21 cellular contexts compared by ENCODE assay signal in genomic region chr1:152997911-152998310, GRCh38. TPM values are rescaled to one million over a fixed set of nuclear protein-coding genes. Genes with fewer than 3 reads are reported as not detected.
A peak's percentile ranks its signal among the peaks of the same experiment; 100 is the strongest.
DNase-seq lines count a peak whose midpoint lies in the region; ATAC-seq and TF ChIP-seq lines count a peak whose summit lies in the region.
"Had no signal": no experiment of that assay in that cellular context is flagged by ENCODE, and none has a peak within 500 bp of the region (broad histone marks: within the 10 kb centered on the region; RNA-seq: fewer than 3 reads in every experiment).

No MANE protein-coding gene starts in this region.

- TF ChIP-seq CTCF in LNCaP clone FGC (IDR thresholded peaks at IDR 0.05; ENCODE audit: control insufficient read depth, extremely low read depth, insufficient read depth) (no peak), colonic mucosa (IDR thresholded peaks at IDR 0.05) (no peak)

- no peak overlapping the region for H3K4me3 ChIP-seq in LNCaP clone FGC (ENCODE audit: low read depth, low read length)
- no peak overlapping the region for H3K4me3 ChIP-seq in esophagus (ENCODE audit: low read depth in 1 of 2, low read length in 2 of 2)
- H3K4me3 ChIP-seq in colonic mucosa = no peak overlapping the region
- H3K4me3 ChIP-seq: BLaER1, GM12878 had no signal

- 41 to 52% methylated on average over 7 of the region's 7 CpGs for WGBS in esophagus, 2 donors

- H3K36me3 ChIP-seq in esophagus (ENCODE audit: control insufficient read depth in 2 of 2, insufficient read depth in 2 of 2, low read length in 1 of 2) = no peaks in the 10 kb centered on the region
- H3K36me3 ChIP-seq in colonic mucosa = no peaks in the 10 kb centered on the region
- H3K36me3 ChIP-seq: BLaER1 had no signal

- H3K9ac ChIP-seq in colonic mucosa (ENCODE audit: low read depth in 2 of 2, low read length in 2 of 2) = no peak overlapping the region
- H3K9ac ChIP-seq: BLaER1 had no signal

- ATAC-seq in HG02970 (IDR thresholded peaks at IDR 0.05; ENCODE audit: low FRiP score, unreplicated experiment) = no peak
- ATAC-seq: CD8-positive, alpha-beta T cell; GM12878 had no signal

- H3K27me3 ChIP-seq in esophagus (ENCODE audit: control insufficient read depth in 1 of 2, insufficient read depth in 2 of 2, low read length in 2 of 2) (no peaks in the 10 kb centered on the region), colonic mucosa (no peaks in the 10 kb centered on the region)
- H3K27me3 ChIP-seq: BLaER1 had no signal

- H3K27ac ChIP-seq in esophagus (ENCODE audit: low read depth in 2 of 2, low read length in 1 of 2) (peak overlapping the region; percentile 29 to 71), colonic mucosa (no peak overlapping the region)
- H3K27ac ChIP-seq: BLaER1 had no signal

- H3K4me1 ChIP-seq in esophagus (ENCODE audit: control insufficient read depth in 2 of 2, insufficient read depth in 2 of 2, low read length in 1 of 2) = peaks cover 3 to 4% of the 10 kb centered on the region in 2 donors
- no peaks in the 10 kb centered on the region for H3K4me1 ChIP-seq in colonic mucosa

- H3K9me3 ChIP-seq in esophagus (ENCODE audit: control insufficient read depth in 2 of 2, insufficient read depth in 1 of 2, low read depth in 1 of 2, low read length in 1 of 2) (no peaks in the 10 kb centered on the region), colonic mucosa (no peaks in the 10 kb centered on the region)

- intact Hi-C loops in colonic mucosa (cut with DNase I) = no loop called here

- DNase-seq in NCI-H2107 treated with DMSO at 0.1 percent for 48 hours (lab: John Stamatoyannopoulos, UW; ENCODE audit: unreplicated experiment) (peak; percentile 73), NCI-H2107 (lab: John Stamatoyannopoulos, UW) (no peak), LNCaP clone FGC (ENCODE audit: low read depth) (peak; percentile 88), colonic mucosa (no peak), kidney tubule cell (ENCODE audit: low spot score) (no peak)
- DNase-seq: 8988T; CD8-positive, alpha-beta T cell; COR-L47; DMS153; DND-41; EL; H9 had no signal

RNA-seq across cellular contexts. Expression of gene SPRR3, which starts 3.6 kb away (rescaled TPM):
- polyA plus RNA-seq in esophagus = over 10,000 TPM; 18,496 to 19,645 TPM
- not detected for total RNA-seq in colonic mucosa
- total RNA-seq: A673; CD8-positive, alpha-beta T cell; G401; GM12878; H1; H9 had no signal
- polyA plus RNA-seq: AG04450, GM12878, H1 had no signal

RNA-seq across cellular contexts. Expression of gene SPRR1A, which starts 14.0 kb away (rescaled TPM):
- 1,000 to 10,000 TPM; 3,249 to 3,812 TPM for polyA plus RNA-seq in esophagus
- not detected for total RNA-seq in colonic mucosa
- total RNA-seq: A673; CD8-positive, alpha-beta T cell; G401; GM12878; H1; H9; HT-29 had no signal
- polyA plus RNA-seq: AG04450, GM12878, H1 had no signal

RNA-seq across cellular contexts. Expression of gene SPRR4, which starts 27.5 kb away (rescaled TPM):
- under 1 TPM in 1 of 2 donors, not detected in 1; 0.48 TPM for polyA plus RNA-seq in esophagus
- total RNA-seq in colonic mucosa = not detected
- total RNA-seq: A673; CD8-positive, alpha-beta T cell; G401; GM12878; H1; H9; HT-29 had no signal
- polyA plus RNA-seq: AG04450, GM12878, H1 had no signal

RNA-seq across cellular contexts. Expression of gene SPRR1B, which starts 33.1 kb away (rescaled TPM):
- polyA plus RNA-seq in esophagus = 1,000 to 10,000 TPM; 2,433 to 2,781 TPM
- not detected for total RNA-seq in colonic mucosa
- total RNA-seq: A673; CD8-positive, alpha-beta T cell; G401; GM12878; H1; H9 had no signal
- polyA plus RNA-seq: AG04450, GM12878 had no signal

RNA-seq across cellular contexts. Expression of gene SPRR2D, which starts 43.0 kb away (rescaled TPM):
- polyA plus RNA-seq in esophagus = 1,000 to 10,000 TPM; 1,582 to 3,252 TPM
- total RNA-seq in colonic mucosa = not detected
- total RNA-seq: CD8-positive, alpha-beta T cell; G401; GM12878; H1; H9; HT-29 had no signal
- polyA plus RNA-seq: AG04450, H1 had no signal

Comparison
In these comparisons a context has a peak if more than half of its experiments do, and no peak if none do; other contexts are left out.
1. DNase-seq: peak in NCI-H2107 treated with DMSO at 0.1 percent for 48 hours (single experiment) and LNCaP clone FGC (single experiment); none in NCI-H2107 (single experiment), colonic mucosa (single experiment) and kidney tubule cell (single experiment).